ENCODE assay signal across 3 cellular contexts in the genomic region with DNA sequence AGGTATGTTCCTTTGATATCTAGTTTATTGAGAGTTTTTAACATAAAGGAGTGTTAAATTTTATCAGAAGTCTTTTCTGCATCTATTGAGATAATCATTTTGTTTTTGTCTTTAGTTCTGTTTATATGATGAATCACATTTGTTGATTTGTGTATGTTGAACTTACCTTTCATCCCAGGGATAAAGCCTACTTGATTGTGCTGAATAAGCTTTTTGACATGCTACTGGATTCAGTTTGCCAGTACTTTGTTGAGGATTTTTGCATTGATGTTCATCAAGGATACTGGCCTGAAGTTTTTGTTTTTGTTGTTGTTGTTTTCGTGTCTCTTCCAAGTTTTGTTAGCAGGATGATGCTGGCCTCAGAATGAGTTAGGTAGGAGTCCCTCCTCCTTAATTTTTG.
TF ChIP-seq lines count a peak whose summit lies in the region.

No MANE protein-coding gene starts in this region.

TF ChIP-seq in A549, 52 proteins besides CTCF, POLR2A, EP300 and RAD21:
- peak; percentile 62 for TF ChIP-seq MAFK (IDR thresholded peaks at IDR 0.05; ENCODE audit: partially characterized antibody)
- TF ChIP-seq RCOR1 (IDR thresholded peaks at IDR 0.05; ENCODE audit: low read depth, low read length) = no peak

TF ChIP-seq in GM23338, 12 proteins besides CTCF, POLR2A, EP300 and RAD21 (continues in another document):
- TF ChIP-seq ZNF331 (CRISPR knock-in tag; IDR thresholded peaks at IDR 0.05; ENCODE audit: low read depth) = no peak
- no peak for TF ChIP-seq CREB1 (CRISPR knock-in tag; IDR thresholded peaks at IDR 0.05; ENCODE audit: low read depth)
- TF ChIP-seq ZNF114 (CRISPR knock-in tag; IDR thresholded peaks at IDR 0.05) = no peak
- TF ChIP-seq, protein P1, sequence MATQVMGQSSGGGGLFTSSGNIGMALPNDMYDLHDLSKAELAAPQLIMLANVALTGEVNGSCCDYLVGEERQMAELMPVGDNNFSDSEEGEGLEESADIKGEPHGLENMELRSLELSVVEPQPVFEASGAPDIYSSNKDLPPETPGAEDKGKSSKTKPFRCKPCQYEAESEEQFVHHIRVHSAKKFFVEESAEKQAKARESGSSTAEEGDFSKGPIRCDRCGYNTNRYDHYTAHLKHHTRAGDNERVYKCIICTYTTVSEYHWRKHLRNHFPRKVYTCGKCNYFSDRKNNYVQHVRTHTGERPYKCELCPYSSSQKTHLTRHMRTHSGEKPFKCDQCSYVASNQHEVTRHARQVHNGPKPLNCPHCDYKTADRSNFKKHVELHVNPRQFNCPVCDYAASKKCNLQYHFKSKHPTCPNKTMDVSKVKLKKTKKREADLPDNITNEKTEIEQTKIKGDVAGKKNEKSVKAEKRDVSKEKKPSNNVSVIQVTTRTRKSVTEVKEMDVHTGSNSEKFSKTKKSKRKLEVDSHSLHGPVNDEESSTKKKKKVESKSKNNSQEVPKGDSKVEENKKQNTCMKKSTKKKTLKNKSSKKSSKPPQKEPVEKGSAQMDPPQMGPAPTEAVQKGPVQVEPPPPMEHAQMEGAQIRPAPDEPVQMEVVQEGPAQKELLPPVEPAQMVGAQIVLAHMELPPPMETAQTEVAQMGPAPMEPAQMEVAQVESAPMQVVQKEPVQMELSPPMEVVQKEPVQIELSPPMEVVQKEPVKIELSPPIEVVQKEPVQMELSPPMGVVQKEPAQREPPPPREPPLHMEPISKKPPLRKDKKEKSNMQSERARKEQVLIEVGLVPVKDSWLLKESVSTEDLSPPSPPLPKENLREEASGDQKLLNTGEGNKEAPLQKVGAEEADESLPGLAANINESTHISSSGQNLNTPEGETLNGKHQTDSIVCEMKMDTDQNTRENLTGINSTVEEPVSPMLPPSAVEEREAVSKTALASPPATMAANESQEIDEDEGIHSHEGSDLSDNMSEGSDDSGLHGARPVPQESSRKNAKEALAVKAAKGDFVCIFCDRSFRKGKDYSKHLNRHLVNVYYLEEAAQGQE (IDR thresholded peaks at IDR 0.05; ENCODE audit: unreplicated experiment) = no peak
- no peak for TF ChIP-seq ETS1 (IDR thresholded peaks at IDR 0.05)
- TF ChIP-seq STAT1 (IDR thresholded peaks at IDR 0.05; ENCODE audit: unreplicated experiment) = no peak
- TF ChIP-seq POLR2AphosphoS5 (IDR thresholded peaks at IDR 0.05; ENCODE audit: low read depth) = no peak
- TF ChIP-seq EZH2phosphoT487 (IDR thresholded peaks at IDR 0.05; ENCODE audit: unreplicated experiment) = no peak
- TF ChIP-seq JUNB (IDR thresholded peaks at IDR 0.05; ENCODE audit: unreplicated experiment) = no peak
- no peak for TF ChIP-seq NANOG (IDR thresholded peaks at IDR 0.05; ENCODE audit: borderline replicate concordance)
- TF ChIP-seq EZH2 (IDR thresholded peaks at IDR 0.05; ENCODE audit: low read depth, unreplicated experiment) = no peak

TF ChIP-seq in K562, 482 proteins besides CTCF, POLR2A, EP300 and RAD21:
- TF ChIP-seq, protein P2, sequence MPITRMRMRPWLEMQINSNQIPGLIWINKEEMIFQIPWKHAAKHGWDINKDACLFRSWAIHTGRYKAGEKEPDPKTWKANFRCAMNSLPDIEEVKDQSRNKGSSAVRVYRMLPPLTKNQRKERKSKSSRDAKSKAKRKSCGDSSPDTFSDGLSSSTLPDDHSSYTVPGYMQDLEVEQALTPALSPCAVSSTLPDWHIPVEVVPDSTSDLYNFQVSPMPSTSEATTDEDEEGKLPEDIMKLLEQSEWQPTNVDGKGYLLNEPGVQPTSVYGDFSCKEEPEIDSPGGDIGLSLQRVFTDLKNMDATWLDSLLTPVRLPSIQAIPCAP (CRISPR knock-in tag; IDR thresholded peaks at IDR 0.05; ENCODE audit: borderline replicate concordance) = no peak
- TF ChIP-seq MAFG (tag; conservative IDR thresholded peaks at IDR 0.05) = peak; percentile 34; the same call in 1 of the 2 replicates
- TF ChIP-seq PURB (CRISPR knock-in tag; IDR thresholded peaks at IDR 0.05; ENCODE audit: low read depth) = no peak
- TF ChIP-seq C11orf30 (IDR thresholded peaks at IDR 0.05; ENCODE audit: low read depth) = peak; percentile 62
- peak; percentile 72 for TF ChIP-seq ZNF316 (IDR thresholded peaks at IDR 0.05)
